In the genomic region with DNA sequence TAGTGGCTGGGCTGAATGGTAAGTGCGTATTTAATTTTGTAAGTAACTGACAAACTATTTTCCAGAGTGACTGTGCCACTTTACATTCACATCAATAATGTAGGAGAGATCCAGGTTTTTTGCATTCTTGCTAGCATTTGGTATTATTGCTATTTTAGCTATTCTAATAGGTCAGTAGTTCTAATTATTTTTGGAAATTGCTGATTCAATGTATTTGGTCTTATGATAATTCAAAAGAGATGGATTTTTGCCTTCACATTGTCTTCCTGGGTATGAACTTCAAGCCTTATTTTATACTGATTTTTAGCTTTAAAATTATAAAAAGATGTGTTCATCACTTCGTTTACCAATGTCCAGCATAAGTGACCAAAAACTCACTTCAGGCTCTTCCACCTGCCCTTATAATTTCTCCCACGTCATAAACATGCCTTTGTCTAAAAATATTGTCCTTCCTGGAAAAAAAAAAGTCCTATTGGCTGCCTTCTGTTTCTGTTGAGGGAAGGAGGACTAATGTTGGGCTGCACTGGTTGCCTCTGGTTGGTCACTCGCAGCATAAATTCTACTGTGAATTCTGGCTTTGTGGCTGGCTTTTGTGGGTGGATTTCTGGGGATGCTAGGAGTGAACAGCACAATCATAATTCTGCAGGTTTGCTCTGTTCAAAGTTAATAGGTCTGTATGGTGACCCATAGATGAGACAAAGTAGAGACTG, we compare ENCODE assay signal across 3 cellular contexts.
TF ChIP-seq lines count a peak whose summit lies in the region.

No MANE protein-coding gene starts in this region.

TF ChIP-seq in A549, 52 proteins besides CTCF, POLR2A, EP300 and RAD21:
- TF ChIP-seq MAFK (IDR thresholded peaks at IDR 0.05; ENCODE audit: partially characterized antibody), result peak; percentile 69
- no peak for TF ChIP-seq TP53 (CRISPR knock-in tag; IDR thresholded peaks at IDR 0.05)

TF ChIP-seq in IMR-90, 13 proteins besides CTCF, POLR2A, EP300 and RAD21:
- TF ChIP-seq RCOR1 (IDR thresholded peaks at IDR 0.05; ENCODE audit: insufficient replicate concordance, low read length), result no peak
- TF ChIP-seq BHLHE40 (IDR thresholded peaks at IDR 0.05; ENCODE audit: low read depth, low read length), result no peak
- TF ChIP-seq MAFK (IDR thresholded peaks at IDR 0.05; ENCODE audit: low read depth, low read length), result peak; percentile 43

TF ChIP-seq in K562, 482 proteins besides CTCF, POLR2A, EP300 and RAD21:
- TF ChIP-seq ZNF316 (IDR thresholded peaks at IDR 0.05) (peak; percentile 72), TAF1 (IDR thresholded peaks at IDR 0.05; ENCODE audit: control insufficient read depth, extremely low read depth, insufficient read depth, low read length, severe bottlenecking) (no peak), C11orf30 (IDR thresholded peaks at IDR 0.05; ENCODE audit: low read depth) (peak; percentile 44; the same call in 1 of the 2 replicates)
